ENCODE assay signal across 8 cellular contexts in the genomic region with DNA sequence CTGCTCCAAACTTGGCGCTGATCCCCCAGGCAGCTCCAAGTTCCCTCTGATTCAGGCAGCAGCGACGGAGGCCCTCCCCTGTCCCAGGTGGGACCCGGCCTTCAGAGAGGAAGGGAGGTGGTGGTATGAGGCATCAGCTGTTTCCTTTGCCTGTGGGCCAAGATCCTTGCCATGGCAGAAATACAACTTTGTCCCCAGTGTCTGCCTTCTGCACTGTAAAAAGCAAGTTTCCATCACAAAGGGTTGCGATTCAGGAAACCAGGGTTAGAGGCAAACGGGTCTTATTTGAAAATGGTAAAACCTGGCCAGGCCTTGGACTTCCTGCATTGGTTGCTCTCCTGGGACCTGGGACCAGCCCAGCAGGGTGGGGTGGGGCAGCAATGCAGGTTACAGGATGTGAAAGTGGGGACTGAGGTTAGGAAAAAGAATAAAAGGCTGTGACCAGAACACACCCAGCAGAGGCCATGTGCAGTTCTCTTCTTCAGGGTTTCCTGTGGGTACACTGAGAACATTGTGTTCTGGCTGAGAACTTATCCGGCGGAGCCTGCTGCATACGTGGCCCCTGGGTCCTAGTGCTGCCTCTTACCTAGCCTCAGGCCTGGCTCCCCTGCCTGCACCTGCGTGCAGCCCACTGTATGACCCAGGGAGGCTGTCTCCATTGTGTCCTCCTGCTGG. TPM values are rescaled to one million over a fixed set of nuclear protein-coding genes. Genes with fewer than 3 reads are reported as not detected.
DNase-seq lines count a peak whose midpoint lies in the region; ATAC-seq and TF ChIP-seq lines count a peak whose summit lies in the region.

No MANE protein-coding gene starts in this region.

- CTCF ChIA-PET in HEK293 (lab: Yijun Ruan, JAX): interaction anchor here (0.6 to 1.6 kb wide), 3 partner anchors 11 to 46 kb away, joined by 3 to 4 read pairs (median 3); no protein-coding TSS in a partner anchor

- no peak overlapping the region for H3K4me3 ChIP-seq in HEK293 (ENCODE audit: low read depth, low read length)

- H3K36me3 Mint-ChIP-seq in nephron (ENCODE audit: low read depth): no peaks in the 10 kb centered on the region

- POLR2A ChIA-PET in HEK293 (lab: Yijun Ruan, JAX): interaction anchor here (0.6 to 3.0 kb wide), 6 partner anchors 12 to 239 kb away, joined by 3 to 11 read pairs (median 4); partner anchors contain the start of gene DDIT4

- H3K36me3 ChIP-seq in HEK293 (ENCODE audit: control insufficient read depth in 2 of 2, insufficient read depth in 1 of 2, low read length in 2 of 2): no peaks in the 10 kb centered on the region

- peaks cover 69% of the 10 kb centered on the region for H3K4me1 Mint-ChIP-seq in nephron

- ATAC-seq in GM18499 (IDR thresholded peaks at IDR 0.05; ENCODE audit: insufficient read depth, unreplicated experiment) (peak; percentile 64), esophagus mucosa (peak; percentile 93)

- no peaks in the 10 kb centered on the region for H3K9me3 ChIP-seq in HEK293 (ENCODE audit: control insufficient read depth, insufficient read depth, low read depth, low read length)

- DNase-seq in NAMALWA (ENCODE audit: low spot score): peak; percentile 80
- DNase-seq in activated T-cell treated with anti-CD3 and anti-CD28 coated beads for 4 hours: peak; percentile 52
- peak in 47 of 49 donors; percentile 23 to 88 (median 71) for DNase-seq in substantia nigra (lab: John Stamatoyannopoulos, UW)
- DNase-seq in NCI-H1105 treated with DMSO at 0.1 percent for 48 hours (lab: John Stamatoyannopoulos, UW): no peak

- H3K4me1 ChIP-seq in HEK293 (ENCODE audit: control insufficient read depth, insufficient read depth, low read length): peaks cover 19% of the 10 kb centered on the region

- H3K27ac ChIP-seq in HEK293 (ENCODE audit: extremely low read depth, low read depth, low read length) (peak overlapping the region; percentile 71), substantia nigra (ENCODE audit: low read depth, low read length, poor library complexity, severe bottlenecking) (peak overlapping the region; percentile 100)

- H3K27ac Mint-ChIP-seq in nephron: peak overlapping the region; percentile 98 to 100 (median 100)

- no peak for TF ChIP-seq CTCF in HEK293 (tag by site-specific recombination; IDR thresholded peaks at IDR 0.05)
- TF ChIP-seq CTCF in nephron (IDR thresholded peaks at IDR 0.05; ENCODE audit: unreplicated experiment in 3 of 3): no peak

- peak overlapping the region; percentile 42 to 69 (median 54) for H3K4me3 Mint-ChIP-seq in nephron

- H3K27me3 Mint-ChIP-seq in nephron (ENCODE audit: low read depth): peaks cover 5% of the 10 kb centered on the region

- H3K9me3 Mint-ChIP-seq in nephron: no peaks in the 10 kb centered on the region

TF ChIP-seq in HEK293, 187 proteins besides CTCF, POLR2A, EP300 and RAD21 (continues in another document):
- TF ChIP-seq ZNF132 (tag by site-specific recombination; IDR thresholded peaks at IDR 0.05; ENCODE audit: borderline replicate concordance) (no peak), ZBTB17 (tag by site-specific recombination; IDR thresholded peaks at IDR 0.05) (0 out of 2 replicates have a peak, but pooled peaks have one; percentile 26), ZNF223 (tag by site-specific recombination; IDR thresholded peaks at IDR 0.05) (peak; percentile 79), ZNF23 (tag by site-specific recombination; IDR thresholded peaks at IDR 0.05; ENCODE audit: borderline replicate concordance) (no peak), ZNF660 (tag by site-specific recombination; IDR thresholded peaks at IDR 0.05) (0 out of 2 replicates have a peak, but pooled peaks have one; percentile 29), REST (tag by site-specific recombination; IDR thresholded peaks at IDR 0.05) (no peak), ZSCAN23 (tag by site-specific recombination; IDR thresholded peaks at IDR 0.05) (no peak), ZNF335 (tag by site-specific recombination; conservative IDR thresholded peaks at IDR 0.05) (peak; percentile 95), ZNF623 (tag by site-specific recombination; IDR thresholded peaks at IDR 0.05) (no peak), ZFP69B (tag by site-specific recombination; IDR thresholded peaks at IDR 0.05) (peak; percentile 91), ZNF768 (tag by site-specific recombination; IDR thresholded peaks at IDR 0.05) (no peak), ZNF324 (tag by site-specific recombination; IDR thresholded peaks at IDR 0.05) (0 out of 2 replicates have a peak, but pooled peaks have one; percentile 32), ZBTB21 (tag by site-specific recombination; IDR thresholded peaks at IDR 0.05) (no peak), ZNF146 (tag by site-specific recombination; IDR thresholded peaks at IDR 0.05) (no peak), ZBTB6 (tag by site-specific recombination; IDR thresholded peaks at IDR 0.05) (no peak), ZNF18 (tag by site-specific recombination; IDR thresholded peaks at IDR 0.05) (no peak)
- TF ChIP-seq, protein P1, sequence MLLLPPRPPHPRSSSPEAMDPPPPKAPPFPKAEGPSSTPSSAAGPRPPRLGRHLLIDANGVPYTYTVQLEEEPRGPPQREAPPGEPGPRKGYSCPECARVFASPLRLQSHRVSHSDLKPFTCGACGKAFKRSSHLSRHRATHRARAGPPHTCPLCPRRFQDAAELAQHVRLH (tag by site-specific recombination; IDR thresholded peaks at IDR 0.05): 0 out of 2 replicates have a peak, but pooled peaks have one; percentile 7
- TF ChIP-seq, protein P2, sequence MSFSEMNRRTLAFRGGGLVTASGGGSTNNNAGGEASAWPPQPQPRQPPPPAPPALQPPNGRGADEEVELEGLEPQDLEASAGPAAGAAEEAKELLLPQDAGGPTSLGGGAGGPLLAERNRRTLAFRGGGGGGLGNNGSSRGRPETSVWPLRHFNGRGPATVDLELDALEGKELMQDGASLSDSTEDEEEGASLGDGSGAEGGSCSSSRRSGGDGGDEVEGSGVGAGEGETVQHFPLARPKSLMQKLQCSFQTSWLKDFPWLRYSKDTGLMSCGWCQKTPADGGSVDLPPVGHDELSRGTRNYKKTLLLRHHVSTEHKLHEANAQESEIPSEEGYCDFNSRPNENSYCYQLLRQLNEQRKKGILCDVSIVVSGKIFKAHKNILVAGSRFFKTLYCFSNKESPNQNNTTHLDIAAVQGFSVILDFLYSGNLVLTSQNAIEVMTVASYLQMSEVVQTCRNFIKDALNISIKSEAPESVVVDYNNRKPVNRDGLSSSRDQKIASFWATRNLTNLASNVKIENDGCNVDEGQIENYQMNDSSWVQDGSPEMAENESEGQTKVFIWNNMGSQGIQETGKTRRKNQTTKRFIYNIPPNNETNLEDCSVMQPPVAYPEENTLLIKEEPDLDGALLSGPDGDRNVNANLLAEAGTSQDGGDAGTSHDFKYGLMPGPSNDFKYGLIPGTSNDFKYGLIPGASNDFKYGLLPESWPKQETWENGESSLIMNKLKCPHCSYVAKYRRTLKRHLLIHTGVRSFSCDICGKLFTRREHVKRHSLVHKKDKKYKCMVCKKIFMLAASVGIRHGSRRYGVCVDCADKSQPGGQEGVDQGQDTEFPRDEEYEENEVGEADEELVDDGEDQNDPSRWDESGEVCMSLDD (tag by site-specific recombination; IDR thresholded peaks at IDR 0.05): no peak

RNA-seq across cellular contexts. Expression of gene DDIT4, which starts 25.1 kb away (rescaled TPM):
- 417 TPM for total RNA-seq in esophagus mucosa

RNA-seq across cellular contexts. Expression of gene ASCC1, which starts 32.5 kb away (rescaled TPM):
- total RNA-seq in esophagus mucosa: 23.5 TPM

RNA-seq across cellular contexts. Expression of gene ANAPC16, which starts 32.8 kb away (rescaled TPM):
- total RNA-seq in esophagus mucosa: 64.4 TPM
